Comparison of ENCODE assay signal across 2 cellular contexts in the genomic region with DNA sequence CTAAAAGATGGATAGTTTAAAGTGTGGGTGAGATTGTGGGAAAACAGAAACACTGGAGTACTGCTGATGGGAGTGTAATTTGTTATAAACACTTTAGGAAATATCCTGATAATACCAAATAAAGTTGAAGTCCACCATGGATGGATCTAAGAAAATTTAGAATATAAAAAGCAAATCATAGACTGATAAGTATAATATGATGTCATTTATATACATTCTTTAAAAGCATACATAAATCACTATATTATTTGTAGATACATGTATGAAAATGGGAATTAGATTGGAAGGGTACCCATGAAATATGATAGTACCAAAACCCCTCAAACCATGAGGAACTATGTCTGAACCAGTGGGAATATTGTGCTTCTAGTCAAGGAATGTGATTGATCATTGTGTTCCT.
TF ChIP-seq lines count a peak whose summit lies in the region.

No MANE protein-coding gene starts in this region.

TF ChIP-seq in HepG2, 621 proteins besides CTCF, POLR2A, EP300 and RAD21:
- TF ChIP-seq SETDB1 (CRISPR knock-in tag; IDR thresholded peaks at IDR 0.05; ENCODE audit: borderline replicate concordance), result no peak
- no peak for TF ChIP-seq SMARCE1 (IDR thresholded peaks at IDR 0.05; ENCODE audit: borderline replicate concordance)
- peak; percentile 60 for TF ChIP-seq ATF7 (IDR thresholded peaks at IDR 0.05)
- TF ChIP-seq ATF7 (CRISPR knock-in tag; IDR thresholded peaks at IDR 0.05), result no peak

TF ChIP-seq in GM23338, 12 proteins besides CTCF, POLR2A, EP300 and RAD21:
- TF ChIP-seq EZH2phosphoT487 (IDR thresholded peaks at IDR 0.05; ENCODE audit: unreplicated experiment) (no peak), NANOG (IDR thresholded peaks at IDR 0.05; ENCODE audit: borderline replicate concordance) (no peak), ZNF462 (CRISPR knock-in tag; IDR thresholded peaks at IDR 0.05) (no peak), POLR2AphosphoS5 (IDR thresholded peaks at IDR 0.05; ENCODE audit: low read depth) (no peak), ZNF114 (CRISPR knock-in tag; IDR thresholded peaks at IDR 0.05) (no peak), ZNF331 (CRISPR knock-in tag; IDR thresholded peaks at IDR 0.05; ENCODE audit: low read depth) (no peak), STAT1 (IDR thresholded peaks at IDR 0.05; ENCODE audit: unreplicated experiment) (no peak), EZH2 (IDR thresholded peaks at IDR 0.05; ENCODE audit: low read depth, unreplicated experiment) (no peak), CREB1 (CRISPR knock-in tag; IDR thresholded peaks at IDR 0.05; ENCODE audit: low read depth) (no peak), REST (IDR thresholded peaks at IDR 0.05; ENCODE audit: unreplicated experiment) (no peak), JUNB (IDR thresholded peaks at IDR 0.05; ENCODE audit: unreplicated experiment) (no peak)
- TF ChIP-seq, protein P1, sequence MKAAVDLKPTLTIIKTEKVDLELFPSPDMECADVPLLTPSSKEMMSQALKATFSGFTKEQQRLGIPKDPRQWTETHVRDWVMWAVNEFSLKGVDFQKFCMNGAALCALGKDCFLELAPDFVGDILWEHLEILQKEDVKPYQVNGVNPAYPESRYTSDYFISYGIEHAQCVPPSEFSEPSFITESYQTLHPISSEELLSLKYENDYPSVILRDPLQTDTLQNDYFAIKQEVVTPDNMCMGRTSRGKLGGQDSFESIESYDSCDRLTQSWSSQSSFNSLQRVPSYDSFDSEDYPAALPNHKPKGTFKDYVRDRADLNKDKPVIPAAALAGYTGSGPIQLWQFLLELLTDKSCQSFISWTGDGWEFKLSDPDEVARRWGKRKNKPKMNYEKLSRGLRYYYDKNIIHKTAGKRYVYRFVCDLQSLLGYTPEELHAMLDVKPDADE (IDR thresholded peaks at IDR 0.05), result no peak
